In the genomic region with DNA sequence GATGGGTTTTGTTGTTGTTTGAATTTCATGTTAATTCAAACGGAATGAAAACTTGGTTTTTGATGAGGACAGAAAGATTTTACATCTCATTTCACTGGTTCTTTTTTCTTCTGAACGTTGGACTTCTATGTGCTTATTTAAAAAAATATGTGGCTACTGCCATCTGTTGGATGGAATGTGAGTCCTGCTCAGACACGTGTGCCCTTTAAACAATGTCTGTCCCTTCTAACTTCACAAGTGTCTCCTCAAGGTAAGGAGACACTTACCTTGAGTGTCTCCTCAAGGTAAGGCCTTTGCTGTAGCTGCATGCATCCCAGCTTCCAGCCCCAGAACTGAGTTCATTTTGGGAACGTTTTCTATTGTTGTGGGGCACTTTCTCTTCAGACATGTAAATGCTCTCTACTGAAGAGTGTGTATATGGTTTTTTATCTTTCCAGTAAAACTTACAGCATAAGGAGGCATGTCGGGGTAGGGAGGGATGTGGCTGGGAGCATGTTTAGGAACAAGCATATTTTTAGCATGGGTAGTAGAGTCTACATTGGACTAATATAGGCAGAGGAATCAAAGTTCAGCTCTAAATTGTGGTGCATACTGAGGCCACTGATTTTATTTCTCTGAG, we compare ENCODE assay signal across 8 cellular contexts.
DNase-seq lines count a peak whose midpoint lies in the region; ATAC-seq, FAIRE-seq and TF ChIP-seq lines count a peak whose summit lies in the region.

No MANE protein-coding gene starts in this region.

- intact Hi-C loops in ascending aorta (cut with DNase I), result loop anchor here (5.0 to 10.0 kb wide), 2 partner anchors 740 to 1363 kb away; a partner anchor contains a TSS

- H3K36me3 ChIP-seq in ascending aorta, result no peaks in the 10 kb centered on the region
- H3K36me3 ChIP-seq in effector memory CD4-positive, alpha-beta T cell (ENCODE audit: control insufficient read depth, insufficient read depth, low read length), result no peaks in the 10 kb centered on the region

- peak; percentile 43 to 73 (median 68) for TF ChIP-seq CTCF in ascending aorta (IDR thresholded peaks at IDR 0.05)

- peak; percentile 93 for FAIRE-seq in islet of Langerhans (lab: Jason Lieb, UNC)

- H3K4me1 Mint-ChIP-seq in activated T-cell treated with anti-CD3 and anti-CD28 coated beads, Interleukin-2, amount 50 U/mL, for 4 hours (ENCODE audit: low read depth), result no peaks in the 10 kb centered on the region

- no peak overlapping the region for H3K4me3 Mint-ChIP-seq in activated T-cell treated with anti-CD3 and anti-CD28 coated beads, Interleukin-2, amount 50 U/mL, for 4 hours

- peaks cover 3% of the 10 kb centered on the region for H3K27me3 Mint-ChIP-seq in activated T-cell treated with anti-CD3 and anti-CD28 coated beads, Interleukin-2, amount 50 U/mL, for 4 hours (ENCODE audit: low read depth)

- no peak overlapping the region for H3K4me3 ChIP-seq in Jurkat, Clone E6-1 (ENCODE audit: low read length)
- H3K4me3 ChIP-seq in ascending aorta, result peak overlapping the region in 1 of 2 donors; percentile 40
- H3K4me3 ChIP-seq in effector memory CD4-positive, alpha-beta T cell (ENCODE audit: insufficient read depth, low read depth, low read length, poor library complexity, severe bottlenecking), result no peak overlapping the region

- no peak for ATAC-seq in HG03521 (IDR thresholded peaks at IDR 0.05; ENCODE audit: unreplicated experiment)
- ATAC-seq in activated T-cell treated with anti-CD3 and anti-CD28 coated beads, Interleukin-2, amount 50 U/mL, for 4 hours, result no peak

- H3K9me3 ChIP-seq in ascending aorta, result no peaks in the 10 kb centered on the region
- H3K9me3 ChIP-seq in effector memory CD4-positive, alpha-beta T cell (ENCODE audit: control insufficient read depth, low read length), result no peaks in the 10 kb centered on the region

- DNase-seq in COR-L47 (lab: John Stamatoyannopoulos, UW), result peak; percentile 38
- peak; percentile 60 for DNase-seq in Jurkat, Clone E6-1 (ENCODE audit: low read depth, low spot score)
- no peak for DNase-seq in ascending aorta (ENCODE audit: low spot score in 2 of 2)
- no peak for DNase-seq in effector memory CD4-positive, alpha-beta T cell
- no peak for DNase-seq in activated T-cell treated with anti-CD3 and anti-CD28 coated beads, Interleukin-2, amount 50 U/mL, for 4 hours
- no peak for DNase-seq in stimulated activated CD4-positive, alpha-beta T cell treated with anti-CD3 and anti-CD28 coated beads, Interleukin-2, amount 100 ng/mL, for 48 hours

- no peaks in the 10 kb centered on the region for H3K36me3 Mint-ChIP-seq in activated T-cell treated with anti-CD3 and anti-CD28 coated beads, Interleukin-2, amount 50 U/mL, for 4 hours (ENCODE audit: insufficient read depth)

- H3K27me3 ChIP-seq in ascending aorta, result no peaks in the 10 kb centered on the region
- no peaks in the 10 kb centered on the region for H3K27me3 ChIP-seq in effector memory CD4-positive, alpha-beta T cell (replicated peaks; ENCODE audit: control insufficient read depth, insufficient read depth, low read length, poor library complexity, severe bottlenecking)

- H3K4me1 ChIP-seq in ascending aorta, result peaks cover 0 to 3% of the 10 kb centered on the region in 2 donors
- H3K4me1 ChIP-seq in effector memory CD4-positive, alpha-beta T cell (ENCODE audit: control insufficient read depth, insufficient read depth, low read length, poor library complexity, severe bottlenecking), result no peaks in the 10 kb centered on the region

- H3K9me3 Mint-ChIP-seq in activated T-cell treated with anti-CD3 and anti-CD28 coated beads, Interleukin-2, amount 50 U/mL, for 4 hours, result no peaks in the 10 kb centered on the region

- no peak overlapping the region for H3K27ac ChIP-seq in ascending aorta
- no peak overlapping the region for H3K27ac ChIP-seq in effector memory CD4-positive, alpha-beta T cell (ENCODE audit: insufficient read depth, low read length, poor library complexity, severe bottlenecking)

Comparison
In these comparisons a context has a peak if more than half of its experiments do, and no peak if none do; other contexts are left out.
1. DNase-seq: peak in COR-L47 (single experiment) and Jurkat, Clone E6-1 (single experiment); none in ascending aorta (0 of 2), effector memory CD4-positive, alpha-beta T cell (0 of 3), activated T-cell treated with anti-CD3 and anti-CD28 coated beads, Interleukin-2, amount 50 U/mL, for 4 hours (single experiment) and stimulated activated CD4-positive, alpha-beta T cell treated with anti-CD3 and anti-CD28 coated beads, Interleukin-2, amount 100 ng/mL, for 48 hours (0 of 2).